ENCODE assay signal across 1 cellular context in the genomic region with DNA sequence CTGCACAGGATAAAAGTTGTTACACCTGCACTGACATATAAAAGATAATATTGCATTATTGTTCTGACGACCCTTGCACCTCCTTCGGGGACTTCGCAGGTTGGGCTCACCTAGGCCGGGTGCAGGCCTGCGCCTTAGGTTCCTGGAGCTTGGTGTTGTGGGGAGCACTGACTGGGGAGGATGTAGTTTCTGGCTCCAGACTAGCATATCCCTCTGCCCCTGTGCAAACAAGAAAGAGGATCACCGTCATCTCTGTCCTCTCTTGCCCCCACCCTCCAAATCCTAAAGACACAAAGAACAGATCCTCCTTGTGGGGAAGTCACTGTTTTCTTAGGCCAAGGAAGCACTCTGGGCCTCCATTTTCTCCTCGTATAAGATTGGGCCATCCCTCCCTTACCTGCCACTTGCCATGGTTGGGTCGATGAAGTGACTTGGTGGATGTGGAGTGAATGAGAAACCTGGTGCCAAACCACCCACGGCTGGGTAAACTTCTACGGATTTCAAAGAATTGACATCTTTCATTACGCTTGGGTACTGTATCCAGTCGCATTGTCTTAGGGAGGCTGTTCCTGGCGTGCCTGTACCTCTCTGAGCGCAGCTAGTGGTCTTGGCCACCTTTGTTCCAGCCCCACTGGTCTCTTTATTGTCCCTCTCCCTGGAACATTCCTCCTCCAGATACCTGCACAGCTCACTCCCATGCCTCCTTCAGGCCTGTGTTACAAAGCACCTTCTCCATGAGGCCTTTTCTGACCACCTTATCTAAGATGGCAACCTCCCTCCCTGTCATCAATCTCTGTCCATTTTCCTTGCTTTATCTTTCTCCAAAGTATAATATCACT.
TF ChIP-seq lines count a peak whose summit lies in the region.

No MANE protein-coding gene starts in this region.

TF ChIP-seq in H1, 55 proteins besides CTCF, POLR2A, EP300 and RAD21:
- TF ChIP-seq ASH2L (IDR thresholded peaks at IDR 0.05; ENCODE audit: low read length) (no peak), SP2 (IDR thresholded peaks at IDR 0.05; ENCODE audit: low read length) (no peak), EGR1 (IDR thresholded peaks at IDR 0.05; ENCODE audit: borderline replicate concordance, low read depth, low read length) (no peak), SAP30 (IDR thresholded peaks at IDR 0.05; ENCODE audit: insufficient read depth, insufficient replicate concordance, low read length) (no peak), TAF7 (optimal IDR thresholded peaks at IDR 0.05; ENCODE audit: borderline replicate concordance, low read depth, low read length) (no peak), BRCA1 (IDR thresholded peaks at IDR 0.05; ENCODE audit: low read depth, low read length) (no peak), CHD1 (IDR thresholded peaks at IDR 0.05; ENCODE audit: low read depth, low read length) (no peak), TAF1 (IDR thresholded peaks at IDR 0.05; ENCODE audit: low read depth, low read length) (no peak), SIN3A (conservative IDR thresholded peaks at IDR 0.05 in 1 of 2, IDR thresholded peaks at IDR 0.05 in 1 of 2; ENCODE audit: low read depth in 1 of 2, low read length in 2 of 2) (no peak), SP4 (IDR thresholded peaks at IDR 0.05; ENCODE audit: low read length) (no peak), CREB1 (IDR thresholded peaks at IDR 0.05) (no peak), SIRT6 (IDR thresholded peaks at IDR 0.05; ENCODE audit: low read length) (no peak), KDM5A (IDR thresholded peaks at IDR 0.05; ENCODE audit: low read length) (no peak), TCF12 (IDR thresholded peaks at IDR 0.05; ENCODE audit: low read depth, low read length) (no peak), POLR2AphosphoS5 (IDR thresholded peaks at IDR 0.05; ENCODE audit: low read depth, low read length) (no peak), TBP (IDR thresholded peaks at IDR 0.05; ENCODE audit: low read depth, low read length) (no peak)
- TF ChIP-seq, protein P1, sequence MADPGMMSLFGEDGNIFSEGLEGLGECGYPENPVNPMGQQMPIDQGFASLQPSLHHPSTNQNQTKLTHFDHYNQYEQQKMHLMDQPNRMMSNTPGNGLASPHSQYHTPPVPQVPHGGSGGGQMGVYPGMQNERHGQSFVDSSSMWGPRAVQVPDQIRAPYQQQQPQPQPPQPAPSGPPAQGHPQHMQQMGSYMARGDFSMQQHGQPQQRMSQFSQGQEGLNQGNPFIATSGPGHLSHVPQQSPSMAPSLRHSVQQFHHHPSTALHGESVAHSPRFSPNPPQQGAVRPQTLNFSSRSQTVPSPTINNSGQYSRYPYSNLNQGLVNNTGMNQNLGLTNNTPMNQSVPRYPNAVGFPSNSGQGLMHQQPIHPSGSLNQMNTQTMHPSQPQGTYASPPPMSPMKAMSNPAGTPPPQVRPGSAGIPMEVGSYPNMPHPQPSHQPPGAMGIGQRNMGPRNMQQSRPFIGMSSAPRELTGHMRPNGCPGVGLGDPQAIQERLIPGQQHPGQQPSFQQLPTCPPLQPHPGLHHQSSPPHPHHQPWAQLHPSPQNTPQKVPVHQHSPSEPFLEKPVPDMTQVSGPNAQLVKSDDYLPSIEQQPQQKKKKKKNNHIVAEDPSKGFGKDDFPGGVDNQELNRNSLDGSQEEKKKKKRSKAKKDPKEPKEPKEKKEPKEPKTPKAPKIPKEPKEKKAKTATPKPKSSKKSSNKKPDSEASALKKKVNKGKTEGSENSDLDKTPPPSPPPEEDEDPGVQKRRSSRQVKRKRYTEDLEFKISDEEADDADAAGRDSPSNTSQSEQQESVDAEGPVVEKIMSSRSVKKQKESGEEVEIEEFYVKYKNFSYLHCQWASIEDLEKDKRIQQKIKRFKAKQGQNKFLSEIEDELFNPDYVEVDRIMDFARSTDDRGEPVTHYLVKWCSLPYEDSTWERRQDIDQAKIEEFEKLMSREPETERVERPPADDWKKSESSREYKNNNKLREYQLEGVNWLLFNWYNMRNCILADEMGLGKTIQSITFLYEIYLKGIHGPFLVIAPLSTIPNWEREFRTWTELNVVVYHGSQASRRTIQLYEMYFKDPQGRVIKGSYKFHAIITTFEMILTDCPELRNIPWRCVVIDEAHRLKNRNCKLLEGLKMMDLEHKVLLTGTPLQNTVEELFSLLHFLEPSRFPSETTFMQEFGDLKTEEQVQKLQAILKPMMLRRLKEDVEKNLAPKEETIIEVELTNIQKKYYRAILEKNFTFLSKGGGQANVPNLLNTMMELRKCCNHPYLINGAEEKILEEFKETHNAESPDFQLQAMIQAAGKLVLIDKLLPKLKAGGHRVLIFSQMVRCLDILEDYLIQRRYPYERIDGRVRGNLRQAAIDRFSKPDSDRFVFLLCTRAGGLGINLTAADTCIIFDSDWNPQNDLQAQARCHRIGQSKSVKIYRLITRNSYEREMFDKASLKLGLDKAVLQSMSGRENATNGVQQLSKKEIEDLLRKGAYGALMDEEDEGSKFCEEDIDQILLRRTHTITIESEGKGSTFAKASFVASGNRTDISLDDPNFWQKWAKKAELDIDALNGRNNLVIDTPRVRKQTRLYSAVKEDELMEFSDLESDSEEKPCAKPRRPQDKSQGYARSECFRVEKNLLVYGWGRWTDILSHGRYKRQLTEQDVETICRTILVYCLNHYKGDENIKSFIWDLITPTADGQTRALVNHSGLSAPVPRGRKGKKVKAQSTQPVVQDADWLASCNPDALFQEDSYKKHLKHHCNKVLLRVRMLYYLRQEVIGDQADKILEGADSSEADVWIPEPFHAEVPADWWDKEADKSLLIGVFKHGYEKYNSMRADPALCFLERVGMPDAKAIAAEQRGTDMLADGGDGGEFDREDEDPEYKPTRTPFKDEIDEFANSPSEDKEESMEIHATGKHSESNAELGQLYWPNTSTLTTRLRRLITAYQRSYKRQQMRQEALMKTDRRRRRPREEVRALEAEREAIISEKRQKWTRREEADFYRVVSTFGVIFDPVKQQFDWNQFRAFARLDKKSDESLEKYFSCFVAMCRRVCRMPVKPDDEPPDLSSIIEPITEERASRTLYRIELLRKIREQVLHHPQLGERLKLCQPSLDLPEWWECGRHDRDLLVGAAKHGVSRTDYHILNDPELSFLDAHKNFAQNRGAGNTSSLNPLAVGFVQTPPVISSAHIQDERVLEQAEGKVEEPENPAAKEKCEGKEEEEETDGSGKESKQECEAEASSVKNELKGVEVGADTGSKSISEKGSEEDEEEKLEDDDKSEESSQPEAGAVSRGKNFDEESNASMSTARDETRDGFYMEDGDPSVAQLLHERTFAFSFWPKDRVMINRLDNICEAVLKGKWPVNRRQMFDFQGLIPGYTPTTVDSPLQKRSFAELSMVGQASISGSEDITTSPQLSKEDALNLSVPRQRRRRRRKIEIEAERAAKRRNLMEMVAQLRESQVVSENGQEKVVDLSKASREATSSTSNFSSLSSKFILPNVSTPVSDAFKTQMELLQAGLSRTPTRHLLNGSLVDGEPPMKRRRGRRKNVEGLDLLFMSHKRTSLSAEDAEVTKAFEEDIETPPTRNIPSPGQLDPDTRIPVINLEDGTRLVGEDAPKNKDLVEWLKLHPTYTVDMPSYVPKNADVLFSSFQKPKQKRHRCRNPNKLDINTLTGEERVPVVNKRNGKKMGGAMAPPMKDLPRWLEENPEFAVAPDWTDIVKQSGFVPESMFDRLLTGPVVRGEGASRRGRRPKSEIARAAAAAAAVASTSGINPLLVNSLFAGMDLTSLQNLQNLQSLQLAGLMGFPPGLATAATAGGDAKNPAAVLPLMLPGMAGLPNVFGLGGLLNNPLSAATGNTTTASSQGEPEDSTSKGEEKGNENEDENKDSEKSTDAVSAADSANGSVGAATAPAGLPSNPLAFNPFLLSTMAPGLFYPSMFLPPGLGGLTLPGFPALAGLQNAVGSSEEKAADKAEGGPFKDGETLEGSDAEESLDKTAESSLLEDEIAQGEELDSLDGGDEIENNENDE (IDR thresholded peaks at IDR 0.05; ENCODE audit: insufficient replicate concordance, low read length) = no peak
TF ChIP-seq in H1: peak in this region for 0.
